8 cellular contexts compared by ENCODE assay signal in the genomic region with DNA sequence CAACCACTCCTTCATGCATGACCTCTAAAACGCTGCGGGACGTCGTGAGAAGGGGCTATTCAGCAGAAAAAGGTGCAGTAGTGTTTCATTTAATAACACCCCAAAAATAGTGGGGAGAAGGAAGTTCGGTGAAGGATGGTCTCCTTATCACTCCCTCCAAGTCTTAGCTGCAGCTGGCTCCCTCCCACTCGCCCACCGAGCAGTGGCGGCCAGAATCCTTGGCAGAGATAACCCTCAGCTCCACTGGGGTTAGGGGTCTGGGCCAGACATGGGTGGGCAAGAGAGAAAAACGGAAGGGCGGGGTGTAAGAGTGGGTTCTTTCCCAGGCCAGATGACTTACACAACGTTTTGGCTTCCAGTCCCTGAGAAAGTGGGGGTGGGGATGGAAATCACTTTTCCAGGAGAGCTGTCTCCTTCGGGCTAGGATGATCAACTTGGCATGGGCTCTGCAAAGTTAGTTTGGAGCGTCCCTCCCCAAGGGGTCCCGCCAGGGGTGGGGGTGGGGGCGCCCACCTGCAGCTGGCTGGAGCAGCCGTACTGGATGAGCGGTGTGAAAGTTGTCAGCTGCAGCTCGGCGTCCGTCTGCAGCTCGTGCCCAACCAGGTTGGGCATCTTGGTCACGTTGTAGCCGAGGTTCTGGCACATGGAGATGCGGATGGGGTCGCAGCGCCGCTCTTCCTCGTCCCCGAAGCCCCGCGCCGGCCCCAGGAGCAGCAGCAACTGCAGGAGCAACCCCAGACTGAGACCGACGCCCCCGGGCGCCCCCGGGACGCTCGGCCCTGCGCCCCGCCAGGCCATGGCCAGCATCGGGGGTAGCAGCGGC. TPM values are rescaled to one million over a fixed set of nuclear protein-coding genes. Genes with fewer than 3 reads are reported as not detected.
DNase-seq lines count a peak whose midpoint lies in the region; ATAC-seq and TF ChIP-seq lines count a peak whose summit lies in the region.

No MANE protein-coding gene starts in this region.

- peaks cover 15% of the 10 kb centered on the region for H3K4me1 Mint-ChIP-seq in CD8-positive, alpha-beta T cell (ENCODE audit: low read depth)

- H3K14ac ChIP-seq in neuronal stem cell (ENCODE audit: low read length) = peak overlapping the region; percentile 49

- H3K36me3 ChIP-seq in CD8-positive, alpha-beta T cell (ENCODE audit: insufficient read depth, low read length) = no peaks in the 10 kb centered on the region
- H3K36me3 ChIP-seq in HAP-1 (replicated peaks) = no peaks in the 10 kb centered on the region
- peaks cover 13 to 24% of the 10 kb centered on the region in 2 donors for H3K36me3 ChIP-seq in neuronal stem cell (replicated peaks in 1 of 2; ENCODE audit: control insufficient read depth in 2 of 2, insufficient read depth in 2 of 2, low read length in 2 of 2)

- peaks cover 43% of the 10 kb centered on the region for H3K27me3 Mint-ChIP-seq in CD8-positive, alpha-beta T cell (ENCODE audit: low read depth)

- H2BK120ac ChIP-seq in neuronal stem cell (ENCODE audit: low read depth, low read length) = peak overlapping the region; percentile 52

- CTCF ChIA-PET in CD8-positive, alpha-beta T cell (lab: Charles Lee) = no interaction called here

- H3K9me3 ChIP-seq in CD8-positive, alpha-beta T cell (ENCODE audit: low read length) = no peaks in the 10 kb centered on the region
- H3K9me3 ChIP-seq in HAP-1 (no peaks in the 10 kb centered on the region), neuronal stem cell (replicated peaks in 1 of 2; ENCODE audit: control insufficient read depth in 2 of 2, insufficient read depth in 1 of 2, low read depth in 1 of 2, low read length in 2 of 2) (peaks cover 4 to 11% of the 10 kb centered on the region in 2 donors)

- H3K27ac Mint-ChIP-seq in CD8-positive, alpha-beta T cell = no peak overlapping the region

- H4K91ac ChIP-seq in neuronal stem cell (ENCODE audit: low read depth, low read length, poor library complexity) = no peak overlapping the region

- peak overlapping the region; percentile 94 for H3K23ac ChIP-seq in neuronal stem cell (ENCODE audit: low read depth, low read length, poor library complexity)

- peaks cover 5% of the 10 kb centered on the region for H3K27me3 ChIP-seq in CD8-positive, alpha-beta T cell (ENCODE audit: insufficient read depth, low read length)
- H3K27me3 ChIP-seq in HAP-1 (ENCODE audit: low read depth) = no peaks in the 10 kb centered on the region
- H3K27me3 ChIP-seq in neuronal stem cell (ENCODE audit: control insufficient read depth in 3 of 3, insufficient read depth in 3 of 3, low read depth in 1 of 3, low read length in 3 of 3) = peaks cover 0 to 21% (median 0%) of the 10 kb centered on the region in 3 experiments

- H3K4me3 Mint-ChIP-seq in CD8-positive, alpha-beta T cell = peak overlapping the region; percentile 67

- no peak for ATAC-seq in CD8-positive, alpha-beta T cell
- ATAC-seq in HG03469 (IDR thresholded peaks at IDR 0.05; ENCODE audit: unreplicated experiment) = no peak

- no peak for TF ChIP-seq CTCF in CD8-positive, alpha-beta T cell (IDR thresholded peaks at IDR 0.05)
- TF ChIP-seq CTCF in fibroblast of mammary gland (conservative IDR thresholded peaks at IDR 0.05; ENCODE audit: control insufficient read depth, insufficient read depth, low read depth, low read length) = no peak

- H3K9ac ChIP-seq in neuronal stem cell (ENCODE audit: low read depth, low read length, poor library complexity) = peak overlapping the region; percentile 85

- WGBS in neuronal stem cell (ENCODE audit: extremely low coverage in 2 of 2, insufficient read length in 2 of 2, insufficient replicate concordance in 1 of 2), 2 donors = no CpG with 5 or more reads among the region's 43 CpGs

- intact Hi-C loops in CD8-positive, alpha-beta T cell (cut with DNase I, micrococcal nuclease) = loop anchor here in 1 of 2 experiments (1.0 kb wide), 1 partner anchor 83 kb away; a partner anchor contains a TSS

- no peak overlapping the region for H3K27ac ChIP-seq in CD8-positive, alpha-beta T cell (ENCODE audit: low read depth, low read length)
- H3K27ac ChIP-seq in neuronal stem cell (replicated peaks; ENCODE audit: low read length) = no peak overlapping the region

- H3K4me2 ChIP-seq in neuronal stem cell (ENCODE audit: insufficient read depth, low read length, poor library complexity, severe bottlenecking) = peak overlapping the region; percentile 98

- no peak overlapping the region for H4K8ac ChIP-seq in neuronal stem cell (ENCODE audit: low read depth, low read length)

- peak overlapping the region; percentile 9 for H3K4me3 ChIP-seq in CD8-positive, alpha-beta T cell (ENCODE audit: low read depth, low read length)
- H3K4me3 ChIP-seq in HAP-1 (peak overlapping the region; percentile 51), fibroblast of mammary gland (ENCODE audit: control insufficient read depth, low read depth, low read length) (peak overlapping the region; percentile 65), neuronal stem cell (ENCODE audit: low read length in 2 of 2) (peak overlapping the region; percentile 54 to 87)

- H2BK5ac ChIP-seq in neuronal stem cell (ENCODE audit: low read length) = no peak overlapping the region

- H2AFZ ChIP-seq in neuronal stem cell (ENCODE audit: low read length) = peak overlapping the region; percentile 94

- H3K9me3 Mint-ChIP-seq in CD8-positive, alpha-beta T cell = no peaks in the 10 kb centered on the region

- H2BK15ac ChIP-seq in neuronal stem cell (ENCODE audit: low read length) = peak overlapping the region; percentile 39

- in situ Hi-C loops in HAP-1 (cut with MboI; ENCODE audit: low sequenced_read_pairs) = no loop called here

- H3K79me1 ChIP-seq in neuronal stem cell (ENCODE audit: low read depth, low read length) = no peaks in the 10 kb centered on the region

- H3K36me3 Mint-ChIP-seq in CD8-positive, alpha-beta T cell = no peaks in the 10 kb centered on the region

- peak overlapping the region; percentile 97 for H3K18ac ChIP-seq in neuronal stem cell (ENCODE audit: low read length)

- H2AK5ac ChIP-seq in neuronal stem cell (ENCODE audit: low read depth, low read length) = peak overlapping the region; percentile 28

- no peak for DNase-seq in CD8-positive, alpha-beta T cell
- peak in 1 of 2 experiments; percentile 53 for DNase-seq in HAP-1 (ENCODE audit: low spot score in 2 of 2)
- DNase-seq in SW480 (ENCODE audit: low spot score) = peak; percentile 19
- no peak for DNase-seq in fibroblast of mammary gland (ENCODE audit: low read depth)
- no peak for DNase-seq in neuronal stem cell (ENCODE audit: low spot score)
- DNase-seq in kidney glomerular epithelial cell (lab: John Stamatoyannopoulos, UW) = no peak
- DNase-seq in foreskin melanocyte = no peak

- H2BK12ac ChIP-seq in neuronal stem cell (ENCODE audit: low read length) = no peak overlapping the region

- no peak overlapping the region for H3K4ac ChIP-seq in neuronal stem cell (ENCODE audit: low read length)

- peaks cover 10% of the 10 kb centered on the region for H3K4me1 ChIP-seq in CD8-positive, alpha-beta T cell (ENCODE audit: insufficient read depth, low read length)
- H3K4me1 ChIP-seq in HAP-1 (peaks cover 18% of the 10 kb centered on the region), neuronal stem cell (ENCODE audit: control insufficient read depth in 2 of 2, insufficient read depth in 1 of 2, low read depth in 1 of 2, low read length in 2 of 2) (peaks cover 14 to 23% of the 10 kb centered on the region in 2 donors)

- POLR2A ChIA-PET in CD8-positive, alpha-beta T cell (lab: Charles Lee) = no interaction called here

RNA-seq across cellular contexts. Expression of a gene that starts 0.7 kb away (rescaled TPM):
- total RNA-seq in CD8-positive, alpha-beta T cell = under 1 TPM in 1 of 2 experiments, not detected in 1; 0.05 TPM
- 3.3 TPM for polyA plus RNA-seq in neuronal stem cell (2013, experiment 1 of 2)
- polyA plus RNA-seq in neuronal stem cell (2013, experiment 2 of 2) = 3.4 TPM

Comparison
In these comparisons a context has a peak if more than half of its experiments do, and no peak if none do; other contexts are left out.
1. H3K4me3 ChIP-seq: peak in every context shown above with its lines; median percentile 70 in neuronal stem cell; 65 in fibroblast of mammary gland; 51 in HAP-1; 9 in CD8-positive, alpha-beta T cell.